In genomic region chr2:30938196-30938595, GRCh38 we compare ENCODE assay signal across 2 cellular contexts.
TF ChIP-seq lines count a peak whose summit lies in the region.

No MANE protein-coding gene starts in this region.

TF ChIP-seq in A549, 52 proteins besides CTCF, POLR2A, EP300 and RAD21:
- TF ChIP-seq ESRRA (IDR thresholded peaks at IDR 0.05; ENCODE audit: borderline replicate concordance, low read length) = no peak
- TF ChIP-seq CBX2 (IDR thresholded peaks at IDR 0.05; ENCODE audit: borderline replicate concordance, low read depth) = no peak

TF ChIP-seq in H1, 55 proteins besides CTCF, POLR2A, EP300 and RAD21:
- TF ChIP-seq TCF12 (IDR thresholded peaks at IDR 0.05; ENCODE audit: low read depth, low read length) (no peak), HDAC6 (IDR thresholded peaks at IDR 0.05; ENCODE audit: low read depth, low read length) (no peak), ATF3 (IDR thresholded peaks at IDR 0.05; ENCODE audit: insufficient read depth, low read depth, low read length) (no peak), NANOG (IDR thresholded peaks at IDR 0.05; ENCODE audit: insufficient read depth, low read depth, low read length, poor library complexity, severe bottlenecking) (no peak), KDM1A (IDR thresholded peaks at IDR 0.05; ENCODE audit: borderline replicate concordance, low read length) (no peak), FOSL1 (IDR thresholded peaks at IDR 0.05; ENCODE audit: insufficient read depth, low read depth, low read length) (no peak), TAF7 (optimal IDR thresholded peaks at IDR 0.05; ENCODE audit: borderline replicate concordance, low read depth, low read length) (no peak), CHD7 (IDR thresholded peaks at IDR 0.05; ENCODE audit: insufficient replicate concordance, low read length) (no peak), SIRT6 (IDR thresholded peaks at IDR 0.05; ENCODE audit: low read length) (no peak), GTF2F1 (IDR thresholded peaks at IDR 0.05; ENCODE audit: borderline replicate concordance, low read depth, low read length) (no peak)
